Comparison of ENCODE assay signal across 1 cellular context in genomic region chr3:108305484-108306172, GRCh38.
TF ChIP-seq lines count a peak whose summit lies in the region.

No MANE protein-coding gene starts in this region.

TF ChIP-seq in HepG2, 621 proteins besides CTCF, POLR2A, EP300 and RAD21 (continued from another document):
- TF ChIP-seq SRY (CRISPR knock-in tag; IDR thresholded peaks at IDR 0.05) (no peak), ZNF780A (CRISPR knock-in tag; IDR thresholded peaks at IDR 0.05) (no peak), SMAD1 (CRISPR knock-in tag; IDR thresholded peaks at IDR 0.05; ENCODE audit: borderline replicate concordance, low read depth) (no peak), MAX (IDR thresholded peaks at IDR 0.05) (no peak), MNT (IDR thresholded peaks at IDR 0.05) (no peak), CBX2 (IDR thresholded peaks at IDR 0.05; ENCODE audit: low read depth, low read length) (no peak), CBX2 (CRISPR knock-in tag; IDR thresholded peaks at IDR 0.05; ENCODE audit: low read depth) (no peak), HBP1 (CRISPR knock-in tag; IDR thresholded peaks at IDR 0.05; ENCODE audit: low read depth) (no peak), ZNF597 (CRISPR knock-in tag; IDR thresholded peaks at IDR 0.05) (no peak), TFDP1 (CRISPR knock-in tag; IDR thresholded peaks at IDR 0.05; ENCODE audit: borderline replicate concordance) (no peak), BCL3 (CRISPR knock-in tag; IDR thresholded peaks at IDR 0.05) (no peak), REST (IDR thresholded peaks at IDR 0.05; ENCODE audit: borderline replicate concordance in 1 of 2, low read depth in 1 of 2, low read length in 2 of 2) (no peak), ZNF510 (CRISPR knock-in tag; IDR thresholded peaks at IDR 0.05; ENCODE audit: low read depth) (no peak), SIN3B (IDR thresholded peaks at IDR 0.05; ENCODE audit: low read length) (no peak), TARDBP (CRISPR knock-in tag; IDR thresholded peaks at IDR 0.05) (no peak), IKZF1 (IDR thresholded peaks at IDR 0.05) (no peak), ZSCAN31 (CRISPR knock-in tag; IDR thresholded peaks at IDR 0.05; ENCODE audit: low read depth) (no peak), HDAC2 (CRISPR knock-in tag; IDR thresholded peaks at IDR 0.05) (no peak)
